In the genomic region with DNA sequence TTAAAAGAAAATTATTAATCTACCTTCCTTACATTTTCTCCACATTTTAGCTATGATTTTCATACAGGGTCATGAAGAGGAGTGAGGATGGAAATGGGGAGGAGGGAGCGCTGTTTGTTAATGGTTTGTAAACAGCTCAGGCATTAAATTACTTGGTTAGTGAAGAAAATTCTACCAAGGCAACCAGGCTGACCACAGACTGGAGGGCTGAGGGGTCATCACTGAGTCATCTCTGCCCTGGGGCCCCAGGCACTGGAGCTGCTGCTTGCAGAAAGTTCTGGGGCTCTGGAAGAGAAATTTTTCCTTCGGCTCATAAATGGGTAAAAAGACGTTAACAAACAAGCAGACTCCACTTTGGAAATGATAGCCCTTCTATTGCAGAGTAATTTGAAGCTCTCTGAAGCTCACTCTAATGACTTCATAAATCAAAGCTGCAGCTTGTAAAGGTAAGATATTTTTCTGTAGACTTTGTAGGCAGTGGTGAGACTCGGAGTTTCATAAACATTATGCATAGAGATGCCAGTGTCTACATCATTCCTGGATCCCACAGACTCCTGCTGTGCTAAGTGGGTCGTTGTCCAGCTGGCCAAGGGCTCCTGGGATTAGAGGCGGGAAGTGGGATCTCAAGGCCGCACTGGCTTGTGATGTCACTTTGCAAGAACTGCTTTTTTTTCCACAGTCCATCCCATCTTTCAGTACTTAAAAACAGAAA, we compare ENCODE assay signal across 11 cellular contexts.
DNase-seq lines count a peak whose midpoint lies in the region; ATAC-seq, FAIRE-seq and TF ChIP-seq lines count a peak whose summit lies in the region.
"Had no signal": no experiment of that assay in that cellular context is flagged by ENCODE, and none has a peak within 500 bp of the region (broad histone marks: within the 10 kb centered on the region; RNA-seq: fewer than 3 reads in every experiment).

No MANE protein-coding gene starts in this region.

- no peak for FAIRE-seq in A549 (lab: Jason Lieb, UNC)
- FAIRE-seq in keratinocyte (lab: Jason Lieb, UNC) = peak; percentile 75
- FAIRE-seq in pancreas (lab: Jason Lieb, UNC) = no peak

- dilution Hi-C loops in keratinocyte (cut with MboI; ENCODE audit: extremely low pct_ligation_motif_present, low sequenced_read_pairs) = no loop called here

- TF ChIP-seq POLR2A in A549 (IDR thresholded peaks at IDR 0.05; ENCODE audit: low read length) (no peak), gastroesophageal sphincter (IDR thresholded peaks at IDR 0.05) (no peak)

- peak overlapping the region in 1 of 2 experiments; percentile 32; a peak in 1 of 6 replicates for H3K27ac ChIP-seq in A549
- no peak overlapping the region for H3K27ac ChIP-seq in keratinocyte (ENCODE audit: control insufficient read depth, insufficient read depth, low read length)
- H3K27ac ChIP-seq in gastroesophageal sphincter = peak overlapping the region in 1 of 4 donors; percentile 19
- no peak overlapping the region for H3K27ac ChIP-seq in pancreas
- H3K27ac ChIP-seq: epithelial cell of prostate had no signal

- H3K4me1 Mint-ChIP-seq in HFFc6 (ENCODE audit: low read depth) = peaks cover 43% of the 10 kb centered on the region

- H3K4me1 ChIP-seq in A549 (0 out of 3 replicates have a peak, but pooled peaks cover 10% of the 10 kb centered on the region), keratinocyte (ENCODE audit: control insufficient read depth, extremely low read depth, insufficient read depth, low read length) (peaks cover 5% of the 10 kb centered on the region), gastroesophageal sphincter (peaks cover 0 to 15% (median 0%) of the 10 kb centered on the region in 3 donors), pancreas (peaks cover 0 to 21% (median 16%) of the 10 kb centered on the region in 3 donors)

- H3K4me3 Mint-ChIP-seq in HFFc6 = peak overlapping the region; percentile 75
- H3K4me3 Mint-ChIP-seq: activated CD8-positive, alpha-beta memory T cell treated with anti-CD3 and anti-CD28 coated beads, Interleukin-2, amount 10 ng/mL, durations not matched to agents 7 days and 5 days; CD8-positive, alpha-beta T cell had no signal

- no peaks in the 10 kb centered on the region for H3K79me2 ChIP-seq in keratinocyte (ENCODE audit: control insufficient read depth, insufficient read depth, low read length)

- ATAC-seq in A549 (no peak), gastroesophageal sphincter (no peak), pancreas (no peak)
- ATAC-seq: activated CD8-positive, alpha-beta memory T cell treated with anti-CD3 and anti-CD28 coated beads, Interleukin-2, amount 10 ng/mL, durations not matched to agents 7 days and 5 days; CD8-positive, alpha-beta T cell had no signal

- TF ChIP-seq EP300 in A549 (IDR thresholded peaks at IDR 0.05) (no peak), gastroesophageal sphincter (IDR thresholded peaks at IDR 0.05) (no peak)

- WGBS in A549 (ENCODE audit: missing lambda C conversion rate) = 77% methylated on average over 7 of the region's 7 CpGs
- 41 to 52% methylated on average over 7 of the region's 7 CpGs for WGBS in gastroesophageal sphincter (ENCODE audit: low coverage in 1 of 2), 2 donors
- WGBS in pancreas, 2 donors = 77 to 82% methylated on average over 7 of the region's 7 CpGs

- H3K9me1 ChIP-seq in keratinocyte (ENCODE audit: control insufficient read depth, extremely low read depth, insufficient read depth, low read length) = no peaks in the 10 kb centered on the region

- H3K4me2 ChIP-seq in A549 (peak overlapping the region; percentile 9; the same call in 1 of the 3 replicates), keratinocyte (ENCODE audit: control insufficient read depth, extremely low read depth, insufficient read depth, low read depth, low read length) (no peak overlapping the region)

- CTCF ChIA-PET in A549 (lab: Yijun Ruan, JAX) = interaction anchor here (1.5 kb wide), 1 partner anchor 612 kb away, joined by 3 read pairs; no protein-coding TSS in a partner anchor

- H3K9me3 ChIP-seq in A549 (no peaks in the 10 kb centered on the region), keratinocyte (ENCODE audit: control insufficient read depth, low read depth, low read length) (no peaks in the 10 kb centered on the region), gastroesophageal sphincter (no peaks in the 10 kb centered on the region), pancreas (no peaks in the 10 kb centered on the region)

- peak in 1 of 2 experiments; percentile 5 for DNase-seq in A549 (ENCODE audit: low read depth in 1 of 2, low spot score in 1 of 2)
- peak; percentile 88 for DNase-seq in HFFc6
- peak; percentile 94 for DNase-seq in amniotic epithelial cell (ENCODE audit: low read depth)
- DNase-seq in keratinocyte (ENCODE audit: low read depth, low spot score) = no peak
- DNase-seq in DMS53 (lab: John Stamatoyannopoulos, UW) = no peak
- no peak for DNase-seq in RKO (ENCODE audit: low spot score)
- DNase-seq in pancreas = no peak
- DNase-seq: activated CD8-positive, alpha-beta memory T cell treated with anti-CD3 and anti-CD28 coated beads, Interleukin-2, amount 10 ng/mL, durations not matched to agents 7 days and 5 days; CD8-positive, alpha-beta T cell had no signal

- no peak overlapping the region for H2AFZ ChIP-seq in keratinocyte (ENCODE audit: control insufficient read depth, low read length)

- H3K27me3 ChIP-seq in keratinocyte (ENCODE audit: control insufficient read depth, extremely low read depth, insufficient read depth, low read length) (no peaks in the 10 kb centered on the region), gastroesophageal sphincter (no peaks in the 10 kb centered on the region), pancreas (no peaks in the 10 kb centered on the region)

- no peak overlapping the region for H3K9ac ChIP-seq in keratinocyte (ENCODE audit: control insufficient read depth, extremely low read depth, insufficient read depth, low read length)

- H3K27ac Mint-ChIP-seq in HFFc6 = peak overlapping the region; percentile 89
- H3K27ac Mint-ChIP-seq: activated CD8-positive, alpha-beta memory T cell treated with anti-CD3 and anti-CD28 coated beads, Interleukin-2, amount 10 ng/mL, durations not matched to agents 7 days and 5 days; CD8-positive, alpha-beta T cell had no signal

- H3K4me3 ChIP-seq in A549 = no peak overlapping the region
- no peak overlapping the region for H3K4me3 ChIP-seq in keratinocyte (ENCODE audit: control insufficient read depth in 2 of 3, extremely low read depth in 1 of 3, insufficient read depth in 2 of 3, low read depth in 1 of 3, low read length in 3 of 3)
- no peak overlapping the region for H3K4me3 ChIP-seq in gastroesophageal sphincter
- no peak overlapping the region for H3K4me3 ChIP-seq in pancreas

- TF ChIP-seq CTCF in A549 (IDR thresholded peaks at IDR 0.05) (no peak), HFFc6 (IDR thresholded peaks at IDR 0.05) (no peak), keratinocyte (optimal IDR thresholded peaks at IDR 0.05 in 1 of 3, IDR thresholded peaks at IDR 0.05 in 1 of 3, conservative IDR thresholded peaks at IDR 0.05 in 1 of 3; ENCODE audit: extremely low read depth in 1 of 3, insufficient read depth in 2 of 3, low read length in 3 of 3) (no peak), gastroesophageal sphincter (IDR thresholded peaks at IDR 0.05) (no peak), pancreas (IDR thresholded peaks at IDR 0.05) (no peak)

- POLR2A ChIA-PET in A549 (lab: Yijun Ruan, JAX) = no interaction called here

- H3K36me3 ChIP-seq in keratinocyte (ENCODE audit: control insufficient read depth in 2 of 2, extremely low read depth in 1 of 2, insufficient read depth in 2 of 2, low read length in 2 of 2) (peaks cover 0 to 14% of the 10 kb centered on the region in 2 experiments), gastroesophageal sphincter (peaks cover 0 to 82% of the 10 kb centered on the region in 2 donors), pancreas (no peaks in the 10 kb centered on the region)

- intact Hi-C loops in pancreas (cut with DNase I) = no loop called here

- H3K36me3 Mint-ChIP-seq in HFFc6 (ENCODE audit: low read depth) = peaks cover 32% of the 10 kb centered on the region

- H3K9me3 Mint-ChIP-seq in HFFc6 = no peaks in the 10 kb centered on the region
- H3K9me3 Mint-ChIP-seq: CD8-positive, alpha-beta T cell had no signal

- TF ChIP-seq RAD21 in A549 (conservative IDR thresholded peaks at IDR 0.05 in 1 of 2, IDR thresholded peaks at IDR 0.05 in 1 of 2) = no peak

- H4K20me1 ChIP-seq in keratinocyte (ENCODE audit: control insufficient read depth, extremely low read depth, insufficient read depth, low read length) = no peaks in the 10 kb centered on the region

- peaks cover 1% of the 10 kb centered on the region; the same call in 1 of the 2 replicates for H3K27me3 Mint-ChIP-seq in HFFc6 (ENCODE audit: insufficient read depth)
- H3K27me3 Mint-ChIP-seq: activated CD8-positive, alpha-beta memory T cell treated with anti-CD3 and anti-CD28 coated beads, Interleukin-2, amount 10 ng/mL, durations not matched to agents 7 days and 5 days had no signal

TF ChIP-seq in A549, 52 proteins besides CTCF, POLR2A, EP300 and RAD21 (continues in another document):
- TF ChIP-seq FOXS1 (CRISPR knock-in tag; IDR thresholded peaks at IDR 0.05) (no peak), CBX2 (IDR thresholded peaks at IDR 0.05; ENCODE audit: borderline replicate concordance, low read depth) (no peak), MYC (IDR thresholded peaks at IDR 0.05; ENCODE audit: borderline replicate concordance, low read length) (no peak), EHF (CRISPR knock-in tag; IDR thresholded peaks at IDR 0.05) (no peak), TFCP2L1 (CRISPR knock-in tag; IDR thresholded peaks at IDR 0.05) (no peak), HDAC2 (IDR thresholded peaks at IDR 0.05) (no peak), ESRRA (IDR thresholded peaks at IDR 0.05; ENCODE audit: borderline replicate concordance, low read length) (no peak), ZC3H11A (IDR thresholded peaks at IDR 0.05) (no peak)
- TF ChIP-seq, protein P1, sequence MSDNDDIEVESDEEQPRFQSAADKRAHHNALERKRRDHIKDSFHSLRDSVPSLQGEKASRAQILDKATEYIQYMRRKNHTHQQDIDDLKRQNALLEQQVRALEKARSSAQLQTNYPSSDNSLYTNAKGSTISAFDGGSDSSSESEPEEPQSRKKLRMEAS (IDR thresholded peaks at IDR 0.05) = no peak

Comparison
In these comparisons a context has a peak if more than half of its experiments do, and no peak if none do; other contexts are left out.
1. DNase-seq: peak in HFFc6 (single experiment) and amniotic epithelial cell (single experiment); none in keratinocyte (single experiment), DMS53 (single experiment), RKO (single experiment) and pancreas (0 of 6).